In genomic region chr14:90061849-90062794, GRCh38 we compare ENCODE assay signal across 8 cellular contexts. TPM values are rescaled to one million over a fixed set of nuclear protein-coding genes. Genes with fewer than 3 reads are reported as not detected.
DNase-seq lines count a peak whose midpoint lies in the region; ATAC-seq and TF ChIP-seq lines count a peak whose summit lies in the region.

TSS of gene KCNK13 (plus strand) at chr14:90061994. CDS start at chr14:90062206, 212 bp downstream.

- peaks cover 24% of the 10 kb centered on the region for H3K4me1 Mint-ChIP-seq in brain
- peaks cover 35% of the 10 kb centered on the region for H3K4me1 Mint-ChIP-seq in stimulated activated naive CD8-positive, alpha-beta T cell treated with anti-CD3 and anti-CD28 coated beads, Interleukin-15, amount 100 ng/mL, for 72 hours

- H3K4me3 Mint-ChIP-seq in brain, result peak within 1 kb of the TSS; percentile 84 to 89 (median 87)
- peak within 1 kb of the TSS; percentile 87 for H3K4me3 Mint-ChIP-seq in stimulated activated naive CD8-positive, alpha-beta T cell treated with anti-CD3 and anti-CD28 coated beads, Interleukin-15, amount 100 ng/mL, for 72 hours

- DNase-seq in NCI-H2227 (lab: John Stamatoyannopoulos, UW; ENCODE audit: unreplicated experiment), result peak; percentile 36
- no peak for DNase-seq in NCI-H2227 treated with DMSO at 0.1 percent for 48 hours (lab: John Stamatoyannopoulos, UW)
- peak; percentile 86 for DNase-seq in NCI-H748 (lab: John Stamatoyannopoulos, UW; ENCODE audit: unreplicated experiment)
- DNase-seq in kidney tubule cell (ENCODE audit: low spot score), result peak; percentile 33
- peak; percentile 13 to 17 for DNase-seq in stimulated activated naive CD8-positive, alpha-beta T cell treated with anti-CD3 and anti-CD28 coated beads, Interleukin-15, amount 100 ng/mL, for 72 hours

- TF ChIP-seq CTCF in brain (conservative IDR thresholded peaks at IDR 0.05), result no peak

- H3K27me3 Mint-ChIP-seq in brain, result peaks cover 94% of the 10 kb centered on the region
- H3K27me3 Mint-ChIP-seq in stimulated activated naive CD8-positive, alpha-beta T cell treated with anti-CD3 and anti-CD28 coated beads, Interleukin-15, amount 100 ng/mL, for 72 hours, result peaks cover 78% of the 10 kb centered on the region

- H3K27ac Mint-ChIP-seq in brain, result no peak within 1 kb of the TSS
- H3K27ac Mint-ChIP-seq in stimulated activated naive CD8-positive, alpha-beta T cell treated with anti-CD3 and anti-CD28 coated beads, Interleukin-15, amount 100 ng/mL, for 72 hours, result no peak within 1 kb of the TSS

- ATAC-seq in stimulated activated naive CD8-positive, alpha-beta T cell treated with anti-CD3 and anti-CD28 coated beads, Interleukin-15, amount 100 ng/mL, for 72 hours, result peak; percentile 6
- ATAC-seq in GM18873 (IDR thresholded peaks at IDR 0.05; ENCODE audit: low FRiP score, unreplicated experiment) (no peak), GM21515 (IDR thresholded peaks at IDR 0.05; ENCODE audit: unreplicated experiment) (no peak)

- peaks cover 0 to 20% (median 9%) of the 10 kb centered on the region in 5 experiments for H3K9me3 Mint-ChIP-seq in brain
- H3K9me3 Mint-ChIP-seq in stimulated activated naive CD8-positive, alpha-beta T cell treated with anti-CD3 and anti-CD28 coated beads, Interleukin-15, amount 100 ng/mL, for 72 hours, result no peaks in the 10 kb centered on the region

- no peaks in the 10 kb centered on the region for H3K36me3 Mint-ChIP-seq in brain

RNA-seq across cellular contexts. Expression of gene KCNK13, which starts in this region (rescaled TPM):
- 0.85 TPM for polyA plus RNA-seq in brain (ENCODE audit: insufficient read depth, low read depth, low replicate concordance)
